Comparison of ENCODE assay signal across 20 cellular contexts in genomic region chr6:39806277-39806676, GRCh38. TPM values are rescaled to one million over a fixed set of nuclear protein-coding genes. Genes with fewer than 3 reads are reported as not detected.
"Had no signal": no experiment of that assay in that cellular context is flagged by ENCODE, and none has a peak within 500 bp of the region (broad histone marks: within the 10 kb centered on the region; RNA-seq: fewer than 3 reads in every experiment).

No MANE protein-coding gene starts in this region.

- ATAC-seq: activated CD4-positive, CD25-positive, alpha-beta regulatory T cell treated with anti-CD3 and anti-CD28 coated beads, Interleukin-2, amount 50 U/mL, for 24 hours; left cardiac atrium; naive thymus-derived CD8-positive, alpha-beta T cell had no signal

- DNase-seq: activated CD4-positive, alpha-beta T cell treated with anti-CD3 and anti-CD28 coated beads, Interleukin-2, amount 10 ng/mL, durations not matched to agents 7 days and 5 days; activated CD8-positive, alpha-beta memory T cell treated with anti-CD3 and anti-CD28 coated beads, Interleukin-2, amount 50 U/mL, for 4 hours; activated effector memory CD4-positive, alpha-beta T cell treated with Interleukin-2 at 50 U/mL for 16 hours; activated naive CD4-positive, alpha-beta T cell treated with anti-CD3 and anti-CD28 coated beads, Interleukin-2, amount 50 U/mL, for 16 hours; activated T-cell treated with anti-CD3 and anti-CD28 coated beads, Interleukin-2, amount 50 U/mL, for 48 hours; aorta; dorsolateral prefrontal cortex; head of caudate nucleus; immature natural killer cell; left cardiac atrium; mesenchymal stem cell; naive thymus-derived CD8-positive, alpha-beta T cell; stimulated activated CD4-positive, alpha-beta T cell treated with anti-CD3 and anti-CD28 coated beads, Interleukin-12 subunit alpha, Interleukin-12 subunit beta, amount 100 ng/mL, for 4 hours; stimulated activated CD4-positive, alpha-beta T cell treated with anti-CD3 and anti-CD28 coated beads, Interleukin-1b, Interleukin-23, amount 100 ng/mL, for 48 hours; stimulated activated CD8-positive, alpha-beta memory T cell treated with anti-CD3 and anti-CD28 coated beads, Interleukin-4, amount 100 ng/mL, for 48 hours; stimulated activated naive CD4-positive, alpha-beta T cell; uterus had no signal

- H3K4me3 ChIP-seq: dorsolateral prefrontal cortex, tibial nerve, uterus had no signal

- H3K4me3 Mint-ChIP-seq: activated CD4-positive, alpha-beta T cell treated with anti-CD3 and anti-CD28 coated beads, Interleukin-2, amount 10 ng/mL, durations not matched to agents 7 days and 5 days; immature natural killer cell; naive thymus-derived CD8-positive, alpha-beta T cell; T-helper 1 cell treated with Interleukin-12 subunit alpha and Interleukin-12 subunit beta and Interleukin-4 antibody, amounts not matched to agents 30 μg/mL and 1 μg/mL, for 36 hours had no signal

- H3K4me1 Mint-ChIP-seq: activated CD4-positive, alpha-beta T cell treated with anti-CD3 and anti-CD28 coated beads, Interleukin-2, amount 10 ng/mL, durations not matched to agents 7 days and 5 days; immature natural killer cell had no signal

- H3K9me3 Mint-ChIP-seq: activated CD4-positive, alpha-beta T cell treated with anti-CD3 and anti-CD28 coated beads, Interleukin-2, amount 10 ng/mL, durations not matched to agents 7 days and 5 days; immature natural killer cell; T-helper 1 cell treated with Interleukin-12 subunit alpha and Interleukin-12 subunit beta and Interleukin-4 antibody, amounts not matched to agents 30 μg/mL and 1 μg/mL, for 36 hours had no signal

- H3K36me3 Mint-ChIP-seq: immature natural killer cell; naive thymus-derived CD8-positive, alpha-beta T cell had no signal

- H3K27ac Mint-ChIP-seq: activated CD4-positive, alpha-beta T cell treated with anti-CD3 and anti-CD28 coated beads, Interleukin-2, amount 10 ng/mL, durations not matched to agents 7 days and 5 days; immature natural killer cell; naive thymus-derived CD8-positive, alpha-beta T cell; T-helper 1 cell treated with Interleukin-12 subunit alpha and Interleukin-12 subunit beta and Interleukin-4 antibody, amounts not matched to agents 30 μg/mL and 1 μg/mL, for 36 hours had no signal

RNA-seq across cellular contexts. Expression of gene DAAM2, which starts 14.1 kb away (rescaled TPM):
- total RNA-seq: activated CD4-positive, alpha-beta T cell treated with anti-CD3 and anti-CD28 coated beads, Interleukin-2, amount 10 ng/mL, durations not matched to agents 7 days and 5 days; naive thymus-derived CD8-positive, alpha-beta T cell had no signal
